In the genomic region with DNA sequence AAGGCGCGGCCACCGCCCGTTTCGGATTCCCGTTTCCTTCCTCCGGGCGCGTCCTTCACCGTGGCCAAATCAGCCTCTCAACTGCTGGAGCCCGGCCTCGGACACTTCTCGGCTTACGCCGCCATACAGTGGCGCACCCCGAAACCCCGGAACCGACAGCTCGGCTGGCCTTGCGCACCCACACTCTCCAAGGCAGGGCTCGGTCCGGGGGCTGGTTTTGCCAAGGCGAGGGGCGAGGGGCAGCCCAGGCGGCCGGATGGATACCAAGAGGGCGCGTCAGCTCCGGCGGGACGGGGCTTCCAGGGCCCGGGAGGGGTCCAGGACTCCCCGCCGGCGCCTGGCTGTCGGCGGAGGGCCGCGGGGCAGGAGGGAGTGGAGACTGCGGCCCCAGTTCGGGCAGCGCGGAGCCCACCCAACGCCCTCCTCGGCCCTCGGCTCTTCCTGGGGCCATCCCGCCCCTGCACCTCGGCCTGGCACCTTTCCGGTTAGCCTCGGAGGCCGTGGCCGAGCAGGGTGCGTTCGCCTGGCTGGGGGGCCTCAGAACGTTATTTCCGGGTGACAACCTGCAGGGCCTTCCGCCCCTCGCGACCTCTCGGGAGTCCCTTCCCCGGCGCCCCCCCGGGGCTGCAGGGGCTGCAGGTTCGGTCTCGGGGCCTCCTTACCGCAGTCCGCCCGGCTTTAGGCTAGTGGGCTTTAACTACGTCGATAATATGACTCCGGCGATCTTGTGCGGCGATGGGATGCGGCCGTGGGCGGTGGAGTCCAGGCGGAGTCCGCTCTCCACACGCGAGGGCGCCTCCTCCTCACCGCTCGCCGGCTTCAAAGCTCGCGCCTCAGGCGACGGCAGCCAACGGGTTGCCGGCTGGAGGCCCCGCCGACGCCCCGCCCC, we compare ENCODE assay signal across 1 cellular context.
TF ChIP-seq lines count a peak whose summit lies in the region.

No MANE protein-coding gene starts in this region.

TF ChIP-seq in HepG2, 621 proteins besides CTCF, POLR2A, EP300 and RAD21 (continued from another document and continues in another):
- TF ChIP-seq ZFYVE20 (CRISPR knock-in tag; IDR thresholded peaks at IDR 0.05; ENCODE audit: borderline replicate concordance, low read depth) (0 out of 2 replicates have a peak, but pooled peaks have one; percentile 25), ATF7 (IDR thresholded peaks at IDR 0.05) (no peak), ATF7 (CRISPR knock-in tag; IDR thresholded peaks at IDR 0.05) (no peak), SMC3 (IDR thresholded peaks at IDR 0.05; ENCODE audit: low read length) (no peak), MXI1 (IDR thresholded peaks at IDR 0.05; ENCODE audit: borderline replicate concordance, low read depth, low read length) (peak; percentile 99), ASH2L (IDR thresholded peaks at IDR 0.05; ENCODE audit: insufficient read length, low read depth, low read length) (no peak), IRX3 (CRISPR knock-in tag; IDR thresholded peaks at IDR 0.05; ENCODE audit: borderline replicate concordance, low read depth) (no peak), ZNF670 (CRISPR knock-in tag; IDR thresholded peaks at IDR 0.05; ENCODE audit: borderline replicate concordance) (peak; percentile 19; the same call in 1 of the 2 replicates), MED13 (CRISPR knock-in tag; IDR thresholded peaks at IDR 0.05) (peak; percentile 14; the same call in 1 of the 2 replicates), TBL1XR1 (IDR thresholded peaks at IDR 0.05; ENCODE audit: borderline replicate concordance, low read length, partially characterized antibody) (no peak), ZNF619 (CRISPR knock-in tag; IDR thresholded peaks at IDR 0.05) (no peak), ZNF382 (CRISPR knock-in tag; IDR thresholded peaks at IDR 0.05; ENCODE audit: borderline replicate concordance) (no peak), MTF1 (CRISPR knock-in tag; IDR thresholded peaks at IDR 0.05) (0 out of 2 replicates have a peak, but pooled peaks have one; percentile 17), CREM (IDR thresholded peaks at IDR 0.05) (no peak), CREM (CRISPR knock-in tag; IDR thresholded peaks at IDR 0.05) (peak; percentile 30; the same call in 1 of the 2 replicates), ZNF629 (CRISPR knock-in tag; conservative IDR thresholded peaks at IDR 0.05) (no peak), MEF2D (CRISPR knock-in tag; IDR thresholded peaks at IDR 0.05) (0 out of 2 replicates have a peak, but pooled peaks have one; percentile 17), RORA (CRISPR knock-in tag; IDR thresholded peaks at IDR 0.05) (no peak), KDM1A (CRISPR knock-in tag; IDR thresholded peaks at IDR 0.05) (no peak), KLF15 (CRISPR knock-in tag; IDR thresholded peaks at IDR 0.05; ENCODE audit: borderline replicate concordance) (peak; percentile 30; the same call in 1 of the 2 replicates), MAF1 (CRISPR knock-in tag; IDR thresholded peaks at IDR 0.05; ENCODE audit: borderline replicate concordance) (peak; percentile 96), MIER2 (CRISPR knock-in tag; IDR thresholded peaks at IDR 0.05) (no peak), ZFP1 (CRISPR knock-in tag; IDR thresholded peaks at IDR 0.05) (0 out of 2 replicates have a peak, but pooled peaks have one; percentile 15), ZNF577 (CRISPR knock-in tag; IDR thresholded peaks at IDR 0.05; ENCODE audit: borderline replicate concordance, low read depth) (no peak), HIVEP1 (CRISPR knock-in tag; IDR thresholded peaks at IDR 0.05) (peak; percentile 57; the same call in 1 of the 2 replicates), ZNF7 (CRISPR knock-in tag; IDR thresholded peaks at IDR 0.05) (no peak), IKZF4 (CRISPR knock-in tag; IDR thresholded peaks at IDR 0.05; ENCODE audit: borderline replicate concordance, low read depth, not compliant biosample characterization) (peak; percentile 43)
- TF ChIP-seq, protein P1, sequence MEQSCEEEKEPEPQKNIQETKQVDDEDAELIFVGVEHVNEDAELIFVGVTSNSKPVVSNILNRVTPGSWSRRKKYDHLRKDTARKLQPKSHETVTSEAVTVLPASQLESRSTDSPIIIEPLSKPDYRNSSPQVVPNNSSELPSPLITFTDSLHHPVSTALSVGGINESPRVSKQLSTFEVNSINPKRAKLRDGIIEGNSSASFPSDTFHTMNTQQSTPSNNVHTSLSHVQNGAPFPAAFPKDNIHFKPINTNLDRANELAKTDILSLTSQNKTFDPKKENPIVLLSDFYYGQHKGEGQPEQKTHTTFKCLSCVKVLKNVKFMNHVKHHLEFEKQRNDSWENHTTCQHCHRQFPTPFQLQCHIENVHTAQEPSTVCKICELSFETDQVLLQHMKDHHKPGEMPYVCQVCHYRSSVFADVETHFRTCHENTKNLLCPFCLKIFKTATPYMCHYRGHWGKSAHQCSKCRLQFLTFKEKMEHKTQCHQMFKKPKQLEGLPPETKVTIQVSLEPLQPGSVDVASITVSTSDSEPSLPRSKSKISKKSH (CRISPR knock-in tag; IDR thresholded peaks at IDR 0.05; ENCODE audit: borderline replicate concordance) = peak; percentile 26; the same call in 1 of the 2 replicates
- TF ChIP-seq, protein P2, sequence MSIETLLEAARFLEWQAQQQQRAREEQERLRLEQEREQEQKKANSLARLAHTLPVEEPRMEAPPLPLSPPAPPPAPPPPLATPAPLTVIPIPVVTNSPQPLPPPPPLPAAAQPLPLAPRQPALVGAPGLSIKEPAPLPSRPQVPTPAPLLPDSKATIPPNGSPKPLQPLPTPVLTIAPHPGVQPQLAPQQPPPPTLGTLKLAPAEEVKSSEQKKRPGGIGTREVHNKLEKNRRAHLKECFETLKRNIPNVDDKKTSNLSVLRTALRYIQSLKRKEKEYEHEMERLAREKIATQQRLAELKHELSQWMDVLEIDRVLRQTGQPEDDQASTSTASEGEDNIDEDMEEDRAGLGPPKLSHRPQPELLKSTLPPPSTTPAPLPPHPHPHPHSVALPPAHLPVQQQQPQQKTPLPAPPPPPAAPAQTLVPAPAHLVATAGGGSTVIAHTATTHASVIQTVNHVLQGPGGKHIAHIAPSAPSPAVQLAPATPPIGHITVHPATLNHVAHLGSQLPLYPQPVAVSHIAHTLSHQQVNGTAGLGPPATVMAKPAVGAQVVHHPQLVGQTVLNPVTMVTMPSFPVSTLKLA (IDR thresholded peaks at IDR 0.05) = peak; percentile 54; the same call in 1 of the 2 replicates
- TF ChIP-seq, protein P3, sequence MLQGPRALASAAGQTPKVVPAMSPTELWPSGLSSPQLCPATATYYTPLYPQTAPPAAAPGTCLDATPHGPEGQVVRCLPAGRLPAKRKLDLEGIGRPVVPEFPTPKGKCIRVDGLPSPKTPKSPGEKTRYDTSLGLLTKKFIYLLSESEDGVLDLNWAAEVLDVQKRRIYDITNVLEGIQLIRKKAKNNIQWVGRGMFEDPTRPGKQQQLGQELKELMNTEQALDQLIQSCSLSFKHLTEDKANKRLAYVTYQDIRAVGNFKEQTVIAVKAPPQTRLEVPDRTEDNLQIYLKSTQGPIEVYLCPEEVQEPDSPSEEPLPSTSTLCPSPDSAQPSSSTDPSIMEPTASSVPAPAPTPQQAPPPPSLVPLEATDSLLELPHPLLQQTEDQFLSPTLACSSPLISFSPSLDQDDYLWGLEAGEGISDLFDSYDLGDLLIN (CRISPR knock-in tag; IDR thresholded peaks at IDR 0.05; ENCODE audit: borderline replicate concordance) = peak; percentile 24; the same call in 1 of the 2 replicates
- TF ChIP-seq, protein P4, sequence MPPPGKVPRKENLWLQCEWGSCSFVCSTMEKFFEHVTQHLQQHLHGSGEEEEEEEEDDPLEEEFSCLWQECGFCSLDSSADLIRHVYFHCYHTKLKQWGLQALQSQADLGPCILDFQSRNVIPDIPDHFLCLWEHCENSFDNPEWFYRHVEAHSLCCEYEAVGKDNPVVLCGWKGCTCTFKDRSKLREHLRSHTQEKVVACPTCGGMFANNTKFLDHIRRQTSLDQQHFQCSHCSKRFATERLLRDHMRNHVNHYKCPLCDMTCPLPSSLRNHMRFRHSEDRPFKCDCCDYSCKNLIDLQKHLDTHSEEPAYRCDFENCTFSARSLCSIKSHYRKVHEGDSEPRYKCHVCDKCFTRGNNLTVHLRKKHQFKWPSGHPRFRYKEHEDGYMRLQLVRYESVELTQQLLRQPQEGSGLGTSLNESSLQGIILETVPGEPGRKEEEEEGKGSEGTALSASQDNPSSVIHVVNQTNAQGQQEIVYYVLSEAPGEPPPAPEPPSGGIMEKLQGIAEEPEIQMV (CRISPR knock-in tag; IDR thresholded peaks at IDR 0.05; ENCODE audit: low read depth) = no peak
- TF ChIP-seq, protein P5, sequence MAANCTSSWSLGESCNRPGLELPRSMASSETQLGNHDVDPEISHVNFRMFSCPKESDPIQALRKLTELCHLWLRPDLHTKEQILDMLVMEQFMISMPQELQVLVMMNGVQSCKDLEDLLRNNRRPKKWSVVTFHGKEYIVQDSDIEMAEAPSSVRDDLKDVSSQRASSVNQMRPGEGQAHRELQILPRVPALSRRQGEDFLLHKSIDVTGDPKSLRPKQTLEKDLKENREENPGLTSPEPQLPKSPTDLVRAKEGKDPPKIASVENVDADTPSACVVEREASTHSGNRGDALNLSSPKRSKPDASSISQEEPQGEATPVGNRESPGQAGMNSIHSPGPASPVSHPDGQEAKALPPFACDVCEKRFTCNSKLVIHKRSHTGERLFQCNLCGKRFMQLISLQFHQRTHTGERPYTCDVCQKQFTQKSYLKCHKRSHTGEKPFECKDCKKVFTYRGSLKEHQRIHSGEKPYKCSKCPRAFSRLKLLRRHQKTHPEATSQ (CRISPR knock-in tag; IDR thresholded peaks at IDR 0.05; ENCODE audit: borderline replicate concordance) = no peak
- TF ChIP-seq, protein P6, sequence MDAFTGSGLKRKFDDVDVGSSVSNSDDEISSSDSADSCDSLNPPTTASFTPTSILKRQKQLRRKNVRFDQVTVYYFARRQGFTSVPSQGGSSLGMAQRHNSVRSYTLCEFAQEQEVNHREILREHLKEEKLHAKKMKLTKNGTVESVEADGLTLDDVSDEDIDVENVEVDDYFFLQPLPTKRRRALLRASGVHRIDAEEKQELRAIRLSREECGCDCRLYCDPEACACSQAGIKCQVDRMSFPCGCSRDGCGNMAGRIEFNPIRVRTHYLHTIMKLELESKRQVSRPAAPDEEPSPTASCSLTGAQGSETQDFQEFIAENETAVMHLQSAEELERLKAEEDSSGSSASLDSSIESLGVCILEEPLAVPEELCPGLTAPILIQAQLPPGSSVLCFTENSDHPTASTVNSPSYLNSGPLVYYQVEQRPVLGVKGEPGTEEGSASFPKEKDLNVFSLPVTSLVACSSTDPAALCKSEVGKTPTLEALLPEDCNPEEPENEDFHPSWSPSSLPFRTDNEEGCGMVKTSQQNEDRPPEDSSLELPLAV (CRISPR knock-in tag; conservative IDR thresholded peaks at IDR 0.05; ENCODE audit: low read depth) = no peak
- TF ChIP-seq, protein P7, sequence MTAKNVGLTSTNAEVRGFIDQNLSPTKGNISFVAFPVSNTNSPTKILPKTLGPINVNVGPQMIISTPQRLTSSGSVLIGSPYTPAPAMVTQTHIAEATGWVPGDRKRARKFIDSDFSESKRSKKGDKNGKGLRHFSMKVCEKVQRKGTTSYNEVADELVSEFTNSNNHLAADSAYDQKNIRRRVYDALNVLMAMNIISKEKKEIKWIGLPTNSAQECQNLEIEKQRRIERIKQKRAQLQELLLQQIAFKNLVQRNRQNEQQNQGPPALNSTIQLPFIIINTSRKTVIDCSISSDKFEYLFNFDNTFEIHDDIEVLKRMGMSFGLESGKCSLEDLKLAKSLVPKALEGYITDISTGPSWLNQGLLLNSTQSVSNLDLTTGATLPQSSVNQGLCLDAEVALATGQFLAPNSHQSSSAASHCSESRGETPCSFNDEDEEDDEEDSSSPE (CRISPR knock-in tag; IDR thresholded peaks at IDR 0.05) = peak; percentile 97
- TF ChIP-seq, protein P8, sequence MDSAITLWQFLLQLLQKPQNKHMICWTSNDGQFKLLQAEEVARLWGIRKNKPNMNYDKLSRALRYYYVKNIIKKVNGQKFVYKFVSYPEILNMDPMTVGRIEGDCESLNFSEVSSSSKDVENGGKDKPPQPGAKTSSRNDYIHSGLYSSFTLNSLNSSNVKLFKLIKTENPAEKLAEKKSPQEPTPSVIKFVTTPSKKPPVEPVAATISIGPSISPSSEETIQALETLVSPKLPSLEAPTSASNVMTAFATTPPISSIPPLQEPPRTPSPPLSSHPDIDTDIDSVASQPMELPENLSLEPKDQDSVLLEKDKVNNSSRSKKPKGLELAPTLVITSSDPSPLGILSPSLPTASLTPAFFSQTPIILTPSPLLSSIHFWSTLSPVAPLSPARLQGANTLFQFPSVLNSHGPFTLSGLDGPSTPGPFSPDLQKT (CRISPR knock-in tag; IDR thresholded peaks at IDR 0.05; ENCODE audit: borderline replicate concordance) = no peak
- TF ChIP-seq, protein P9, sequence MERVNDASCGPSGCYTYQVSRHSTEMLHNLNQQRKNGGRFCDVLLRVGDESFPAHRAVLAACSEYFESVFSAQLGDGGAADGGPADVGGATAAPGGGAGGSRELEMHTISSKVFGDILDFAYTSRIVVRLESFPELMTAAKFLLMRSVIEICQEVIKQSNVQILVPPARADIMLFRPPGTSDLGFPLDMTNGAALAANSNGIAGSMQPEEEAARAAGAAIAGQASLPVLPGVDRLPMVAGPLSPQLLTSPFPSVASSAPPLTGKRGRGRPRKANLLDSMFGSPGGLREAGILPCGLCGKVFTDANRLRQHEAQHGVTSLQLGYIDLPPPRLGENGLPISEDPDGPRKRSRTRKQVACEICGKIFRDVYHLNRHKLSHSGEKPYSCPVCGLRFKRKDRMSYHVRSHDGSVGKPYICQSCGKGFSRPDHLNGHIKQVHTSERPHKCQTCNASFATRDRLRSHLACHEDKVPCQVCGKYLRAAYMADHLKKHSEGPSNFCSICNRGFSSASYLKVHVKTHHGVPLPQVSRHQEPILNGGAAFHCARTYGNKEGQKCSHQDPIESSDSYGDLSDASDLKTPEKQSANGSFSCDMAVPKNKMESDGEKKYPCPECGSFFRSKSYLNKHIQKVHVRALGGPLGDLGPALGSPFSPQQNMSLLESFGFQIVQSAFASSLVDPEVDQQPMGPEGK (CRISPR knock-in tag; IDR thresholded peaks at IDR 0.05) = 0 out of 2 replicates have a peak, but pooled peaks have one; percentile 49
- TF ChIP-seq, protein P10, sequence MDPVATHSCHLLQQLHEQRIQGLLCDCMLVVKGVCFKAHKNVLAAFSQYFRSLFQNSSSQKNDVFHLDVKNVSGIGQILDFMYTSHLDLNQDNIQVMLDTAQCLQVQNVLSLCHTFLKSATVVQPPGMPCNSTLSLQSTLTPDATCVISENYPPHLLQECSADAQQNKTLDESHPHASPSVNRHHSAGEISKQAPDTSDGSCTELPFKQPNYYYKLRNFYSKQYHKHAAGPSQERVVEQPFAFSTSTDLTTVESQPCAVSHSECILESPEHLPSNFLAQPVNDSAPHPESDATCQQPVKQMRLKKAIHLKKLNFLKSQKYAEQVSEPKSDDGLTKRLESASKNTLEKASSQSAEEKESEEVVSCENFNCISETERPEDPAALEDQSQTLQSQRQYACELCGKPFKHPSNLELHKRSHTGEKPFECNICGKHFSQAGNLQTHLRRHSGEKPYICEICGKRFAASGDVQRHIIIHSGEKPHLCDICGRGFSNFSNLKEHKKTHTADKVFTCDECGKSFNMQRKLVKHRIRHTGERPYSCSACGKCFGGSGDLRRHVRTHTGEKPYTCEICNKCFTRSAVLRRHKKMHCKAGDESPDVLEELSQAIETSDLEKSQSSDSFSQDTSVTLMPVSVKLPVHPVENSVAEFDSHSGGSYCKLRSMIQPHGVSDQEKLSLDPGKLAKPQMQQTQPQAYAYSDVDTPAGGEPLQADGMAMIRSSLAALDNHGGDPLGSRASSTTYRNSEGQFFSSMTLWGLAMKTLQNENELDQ (CRISPR knock-in tag; IDR thresholded peaks at IDR 0.05; ENCODE audit: borderline replicate concordance) = no peak
- TF ChIP-seq, protein P11, sequence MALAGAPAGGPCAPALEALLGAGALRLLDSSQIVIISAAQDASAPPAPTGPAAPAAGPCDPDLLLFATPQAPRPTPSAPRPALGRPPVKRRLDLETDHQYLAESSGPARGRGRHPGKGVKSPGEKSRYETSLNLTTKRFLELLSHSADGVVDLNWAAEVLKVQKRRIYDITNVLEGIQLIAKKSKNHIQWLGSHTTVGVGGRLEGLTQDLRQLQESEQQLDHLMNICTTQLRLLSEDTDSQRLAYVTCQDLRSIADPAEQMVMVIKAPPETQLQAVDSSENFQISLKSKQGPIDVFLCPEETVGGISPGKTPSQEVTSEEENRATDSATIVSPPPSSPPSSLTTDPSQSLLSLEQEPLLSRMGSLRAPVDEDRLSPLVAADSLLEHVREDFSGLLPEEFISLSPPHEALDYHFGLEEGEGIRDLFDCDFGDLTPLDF (CRISPR knock-in tag; IDR thresholded peaks at IDR 0.05) = no peak
